9 cellular contexts compared by ENCODE assay signal in genomic region chr6:1396952-1397868, GRCh38. TPM values are rescaled to one million over a fixed set of nuclear protein-coding genes. Genes with fewer than 3 reads are reported as not detected.
A peak's percentile ranks its signal among the peaks of the same experiment; 100 is the strongest.
DNase-seq lines count a peak whose midpoint lies in the region; FAIRE-seq and TF ChIP-seq lines count a peak whose summit lies in the region.
"Had no signal": no experiment of that assay in that cellular context is flagged by ENCODE, and none has a peak within 500 bp of the region (broad histone marks: within the 10 kb centered on the region; RNA-seq: fewer than 3 reads in every experiment).

No MANE protein-coding gene starts in this region.

- H3K79me1 ChIP-seq in H9 (ENCODE audit: insufficient read depth, low read depth, low read length, poor library complexity, severe bottlenecking) = no peaks in the 10 kb centered on the region

- no peak overlapping the region for H3K4ac ChIP-seq in H9 (ENCODE audit: low read depth, low read length)

- DNase-seq in D721Med (ENCODE audit: insufficient read length, low spot score) (peak; percentile 83), H9 (peak; percentile 72), NCI-H2196 (lab: John Stamatoyannopoulos, UW; ENCODE audit: unreplicated experiment) (peak; percentile 75), cerebellar cortex (ENCODE audit: low spot score) (peak; percentile 60), posterior vena cava (ENCODE audit: low spot score) (no peak)
- DNase-seq in activated CD4-positive, alpha-beta T cell treated with anti-CD3 and anti-CD28 coated beads for 1 hour = peak; percentile 50
- DNase-seq in stimulated activated CD4-positive, alpha-beta T cell treated with anti-CD3 and anti-CD28 coated beads, TNF-alpha, amount 100 ng/mL, for 24 hours (ENCODE audit: low read depth in 3 of 3) = peak; percentile 47 to 65 (median 57)

- H3K4me1 ChIP-seq in H9 (ENCODE audit: insufficient read depth, low read length) (no peaks in the 10 kb centered on the region), liver (ENCODE audit: control insufficient read depth in 4 of 4, insufficient read depth in 4 of 4, low read length in 3 of 4) (peaks cover 11 to 13% (median 12%) of the 10 kb centered on the region in 4 donors)

- H2BK20ac ChIP-seq in H9 (ENCODE audit: low read depth, low read length, poor library complexity, severe bottlenecking) = no peak overlapping the region

- H3K4me1 Mint-ChIP-seq in H9 = peaks cover 3 to 20% of the 10 kb centered on the region in 2 experiments; a peak in 3 of 4 replicates

- H3K27me3 ChIP-seq in H9 (ENCODE audit: insufficient read depth, low read length) (peaks cover 60% of the 10 kb centered on the region), liver (ENCODE audit: control insufficient read depth in 4 of 4, insufficient read depth in 4 of 4, low read length in 3 of 4) (peaks cover 2 to 21% (median 20%) of the 10 kb centered on the region in 4 donors)

- peaks cover 90% of the 10 kb centered on the region for H3K27me3 Mint-ChIP-seq in H9 (ENCODE audit: low read depth)

- H2BK12ac ChIP-seq in H9 (ENCODE audit: insufficient read length, low read depth, low read length) = no peak overlapping the region

- no peak overlapping the region for H4K91ac ChIP-seq in H9 (ENCODE audit: insufficient read length, low read depth, low read length)

- peaks cover 0 to 15% of the 10 kb centered on the region in 2 experiments; a peak in 2 of 5 replicates for H3K9me3 Mint-ChIP-seq in H9

- H4K20me1 ChIP-seq in H9 (ENCODE audit: control insufficient read depth, insufficient read depth, insufficient read length) = no peaks in the 10 kb centered on the region

- intact Hi-C loops in posterior vena cava (cut with DNase I) = loop anchor here (5.0 to 10.0 kb wide), 2 partner anchors 802 to 805 kb away; no protein-coding TSS in a partner anchor

- H3K23ac ChIP-seq in H9 (ENCODE audit: insufficient read length, low read depth, low read length) = no peak overlapping the region

- no peaks in the 10 kb centered on the region for H3K79me2 ChIP-seq in H9 (ENCODE audit: insufficient read depth, low read length)

- no peak overlapping the region for H3K4me3 ChIP-seq in liver (ENCODE audit: low read depth in 1 of 3, low read length in 3 of 3)

- no peak overlapping the region for H2AFZ ChIP-seq in H9 (ENCODE audit: low read length)

- no peak overlapping the region for H2AK5ac ChIP-seq in H9 (ENCODE audit: insufficient read length, low read length)

- no peak for FAIRE-seq in D721Med (lab: Jason Lieb, UNC)

- H2BK120ac ChIP-seq in H9 (ENCODE audit: low read depth, low read length, poor library complexity, severe bottlenecking) = no peak overlapping the region

- H3T11ph ChIP-seq in H9 (ENCODE audit: low read length) = no peak overlapping the region

- no peak overlapping the region for H3K27ac Mint-ChIP-seq in H9

- no peaks in the 10 kb centered on the region for H3K36me3 ChIP-seq in liver (ENCODE audit: control insufficient read depth in 4 of 4, insufficient read depth in 3 of 4, low read depth in 1 of 4, low read length in 3 of 4)

- H3K27ac ChIP-seq in H9 (ENCODE audit: insufficient read length, low read depth, low read length) (no peak overlapping the region), liver (ENCODE audit: low read depth in 1 of 2, low read length in 2 of 2) (no peak overlapping the region)

- H3K56ac ChIP-seq in H9 (ENCODE audit: insufficient read length, low read depth, low read length) = no peak overlapping the region

- H3K9me3 ChIP-seq in H9 (ENCODE audit: control insufficient read depth, low read depth, low read length) (no peaks in the 10 kb centered on the region), liver (ENCODE audit: control insufficient read depth in 4 of 4, low read length in 3 of 4) (no peaks in the 10 kb centered on the region)

- H3K4me3 Mint-ChIP-seq in H9 = no peak overlapping the region

- no peak overlapping the region for H3K9ac ChIP-seq in H9 (ENCODE audit: extremely low read depth, insufficient read length, low read length)
- no peak overlapping the region for H3K9ac ChIP-seq in liver (ENCODE audit: low read depth in 1 of 2, low read length in 2 of 2)

- no peak overlapping the region for H4K8ac ChIP-seq in H9 (replicated peaks; ENCODE audit: insufficient read length, low read depth, low read length)

- H3K18ac ChIP-seq in H9 (ENCODE audit: insufficient read length, low read depth, low read length) = no peak overlapping the region

- TF ChIP-seq CTCF in D721Med (IDR thresholded peaks at IDR 0.05; ENCODE audit: insufficient read depth, missing control alignments) = peak; percentile 91
- peak; percentile 97 for TF ChIP-seq CTCF in H9 (conservative IDR thresholded peaks at IDR 0.05)
- peak; percentile 84 for TF ChIP-seq CTCF in liver (IDR thresholded peaks at IDR 0.05; ENCODE audit: low read depth, low read length, missing input control)

- no peak overlapping the region for H2BK15ac ChIP-seq in H9 (ENCODE audit: low read depth, low read length)

- TF ChIP-seq RAD21 in liver (IDR thresholded peaks at IDR 0.05) = peak; percentile 80 to 83

- no CpG with 5 or more reads among the region's 28 CpGs for WGBS in H9 (ENCODE audit: extremely low coverage, insufficient read length, low lambda C conversion rate)
- 27% methylated on average over 28 of the region's 28 CpGs for WGBS in liver

- H4K5ac ChIP-seq in H9 (ENCODE audit: insufficient read length, low read depth, low read length) = no peak overlapping the region

- no peak overlapping the region for H2BK5ac ChIP-seq in H9 (ENCODE audit: insufficient read length, low read length)

- no peaks in the 10 kb centered on the region for H3K36me3 Mint-ChIP-seq in H9 (ENCODE audit: insufficient read depth in 1 of 3, low read depth in 3 of 3)

- H3K14ac ChIP-seq in H9 (ENCODE audit: insufficient read depth, low read length) = no peak overlapping the region

- no peaks in the 10 kb centered on the region for H3K23me2 ChIP-seq in H9 (ENCODE audit: insufficient read length, low read depth, low read length, poor library complexity, severe bottlenecking)

- no peak overlapping the region for H3K4me2 ChIP-seq in H9 (ENCODE audit: insufficient read depth, insufficient read length, low read length)

TF ChIP-seq in liver, 16 proteins besides CTCF, POLR2A, EP300 and RAD21:
- TF ChIP-seq FOXA1 (IDR thresholded peaks at IDR 0.05) (no peak), NR2F2 (IDR thresholded peaks at IDR 0.05) (no peak), FOXA2 (IDR thresholded peaks at IDR 0.05) (no peak), ATF3 (IDR thresholded peaks at IDR 0.05) (no peak), EGR1 (IDR thresholded peaks at IDR 0.05; ENCODE audit: low read depth in 2 of 2) (no peak), ZBTB33 (IDR thresholded peaks at IDR 0.05) (no peak), HNF4G (IDR thresholded peaks at IDR 0.05) (no peak), JUND (IDR thresholded peaks at IDR 0.05) (no peak), RXRA (IDR thresholded peaks at IDR 0.05) (no peak), MAX (IDR thresholded peaks at IDR 0.05) (no peak), HNF4A (conservative IDR thresholded peaks at IDR 0.05) (no peak), TAF1 (conservative IDR thresholded peaks at IDR 0.05) (no peak), GABPA (IDR thresholded peaks at IDR 0.05 in 1 of 2, conservative IDR thresholded peaks at IDR 0.05 in 1 of 2) (no peak)

RNA-seq across cellular contexts. Expression of gene FOXF2, which starts 7.8 kb away (rescaled TPM):
- not detected in 2 replicates for total RNA-seq in H9 (2021)
- total RNA-seq in liver = under 1 TPM in 1 of 2 donors, not detected in 1; 0.05 TPM
- polyA plus RNA-seq in liver = not detected
- total RNA-seq in posterior vena cava = 1 to 10 TPM in 1 of 2 donors, under 1 TPM in 1; 0.71 to 1.2 TPM
- total RNA-seq: activated CD8-positive, alpha-beta memory T cell treated with anti-CD3 and anti-CD28 coated beads for 36 hours had no signal
